11 cellular contexts compared by ENCODE assay signal in the genomic region with DNA sequence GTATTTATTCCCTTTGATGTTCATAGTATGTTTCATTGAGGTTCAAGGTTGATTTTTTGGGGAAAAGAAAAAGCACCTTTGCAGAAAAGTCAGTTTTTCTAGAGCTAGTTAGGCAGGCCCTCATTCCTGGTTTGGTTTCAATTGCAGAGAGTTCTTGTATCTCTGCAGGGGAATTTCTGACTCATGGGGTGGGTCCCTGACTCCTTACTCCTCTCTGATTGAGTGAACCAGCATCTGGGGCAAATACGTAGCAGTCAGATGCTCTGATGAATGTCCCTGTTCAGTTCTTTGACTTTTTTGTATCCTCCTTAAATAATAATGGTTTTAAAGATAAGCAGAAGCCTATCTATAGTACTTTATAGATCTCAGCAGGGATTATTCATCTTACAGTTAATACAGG. TPM values are rescaled to one million over a fixed set of nuclear protein-coding genes. Genes with fewer than 3 reads are reported as not detected.
DNase-seq lines count a peak whose midpoint lies in the region; ATAC-seq, FAIRE-seq and TF ChIP-seq lines count a peak whose summit lies in the region.
"Had no signal": no experiment of that assay in that cellular context is flagged by ENCODE, and none has a peak within 500 bp of the region (broad histone marks: within the 10 kb centered on the region; RNA-seq: fewer than 3 reads in every experiment).

No MANE protein-coding gene starts in this region.

- TF ChIP-seq POLR2A in GM12892 (IDR thresholded peaks at IDR 0.05; ENCODE audit: low read depth, low read length), result no peak

- no peaks in the 10 kb centered on the region for H3K27me3 Mint-ChIP-seq in stimulated activated naive B cell treated with anti-CD40 and anti-IgM and Interleukin-4, amounts not matched to agents 10 μg/mL and 1 μg/mL and 100 μg/mL, for 72 hours
- H3K27me3 Mint-ChIP-seq: activated B cell treated with CpG ODN at 0.5 μM for 24 hours had no signal

- H3K27ac Mint-ChIP-seq in stimulated activated naive B cell treated with anti-CD40 and anti-IgM and Interleukin-4, amounts not matched to agents 10 μg/mL and 1 μg/mL and 100 μg/mL, for 72 hours, result no peak overlapping the region
- H3K27ac Mint-ChIP-seq: activated B cell treated with CpG ODN at 0.5 μM for 24 hours had no signal

- peaks cover 0 to 9% of the 10 kb centered on the region in 2 donors for H3K4me1 Mint-ChIP-seq in stimulated activated naive B cell treated with anti-CD40 and anti-IgM and Interleukin-4, amounts not matched to agents 10 μg/mL and 1 μg/mL and 100 μg/mL, for 72 hours
- H3K4me1 Mint-ChIP-seq: activated B cell treated with CpG ODN at 0.5 μM for 24 hours had no signal

- no peaks in the 10 kb centered on the region for H3K9me3 Mint-ChIP-seq in stimulated activated naive B cell treated with anti-CD40 and anti-IgM and Interleukin-4, amounts not matched to agents 10 μg/mL and 1 μg/mL and 100 μg/mL, for 72 hours
- H3K9me3 Mint-ChIP-seq: activated B cell treated with CpG ODN at 0.5 μM for 24 hours had no signal

- H3K36me3 Mint-ChIP-seq in stimulated activated naive B cell treated with anti-CD40 and anti-IgM and Interleukin-4, amounts not matched to agents 10 μg/mL and 1 μg/mL and 100 μg/mL, for 72 hours, result no peaks in the 10 kb centered on the region

- FAIRE-seq in GM12892 (lab: Jason Lieb, UNC), result no peak

- ATAC-seq in stimulated activated naive B cell treated with anti-CD40 and anti-IgM and Interleukin-4, amounts not matched to agents 10 μg/mL and 1 μg/mL and 100 μg/mL, for 72 hours (replicated peaks), result peak; percentile 52 to 86

- H3K4me3 Mint-ChIP-seq in stimulated activated naive B cell treated with anti-CD40 and anti-IgM and Interleukin-4, amounts not matched to agents 10 μg/mL and 1 μg/mL and 100 μg/mL, for 72 hours, result no peak overlapping the region
- H3K4me3 Mint-ChIP-seq: activated B cell treated with CpG ODN at 0.5 μM for 24 hours had no signal

- DNase-seq in activated CD8-positive, alpha-beta memory T cell treated with anti-CD3 and anti-CD28 coated beads, Interleukin-2, amount 50 U/mL, for 4 hours, result peak; percentile 33
- DNase-seq in activated CD8-positive, alpha-beta memory T cell treated with anti-CD3 and anti-CD28 coated beads, Interleukin-2, amount 50 U/mL, for 48 hours, result no peak
- peak; percentile 36 to 44 for DNase-seq in activated T-cell treated with anti-CD3 and anti-CD28 coated beads, Interleukin-2, amount 50 U/mL, for 48 hours
- DNase-seq in hepatic stellate cell (ENCODE audit: low spot score), result peak; percentile 74
- DNase-seq in stimulated activated naive B cell treated with anti-CD40 and anti-IgM and Interleukin-4, amounts not matched to agents 10 μg/mL and 1 μg/mL and 100 μg/mL, for 72 hours, result no peak
- DNase-seq in GM12892 (ENCODE audit: insufficient read length), result no peak
- no peak for DNase-seq in activated effector memory CD4-positive, alpha-beta T cell treated with Interleukin-2 at 50 U/mL for 16 hours
- no peak for DNase-seq in SKM-1 treated with dmso at 0.1 percent for 144 hours (lab: John Stamatoyannopoulos, UW; ENCODE audit: unreplicated experiment)
- DNase-seq: activated B cell treated with CpG ODN at 0.5 μM for 24 hours, BE2C, occipital lobe had no signal

RNA-seq across cellular contexts. Expression of a gene that starts 7.7 kb away (rescaled TPM):
- 0.32 TPM for polyA plus RNA-seq in GM12892 (2012; ENCODE audit: missing spikeins)

RNA-seq across cellular contexts. Expression of a gene that starts 44.6 kb away (rescaled TPM):
- 0.55 TPM for polyA plus RNA-seq in GM12892 (2012; ENCODE audit: missing spikeins)

Comparison
In these comparisons a context has a peak if more than half of its experiments do, and no peak if none do; other contexts are left out.
1. DNase-seq: peak in activated CD8-positive, alpha-beta memory T cell treated with anti-CD3 and anti-CD28 coated beads, Interleukin-2, amount 50 U/mL, for 4 hours (single experiment), activated T-cell treated with anti-CD3 and anti-CD28 coated beads, Interleukin-2, amount 50 U/mL, for 48 hours (2 of 2) and hepatic stellate cell (single experiment); none in activated CD8-positive, alpha-beta memory T cell treated with anti-CD3 and anti-CD28 coated beads, Interleukin-2, amount 50 U/mL, for 48 hours (single experiment), stimulated activated naive B cell treated with anti-CD40 and anti-IgM and Interleukin-4, amounts not matched to agents 10 μg/mL and 1 μg/mL and 100 μg/mL, for 72 hours (single experiment), GM12892 (single experiment), activated effector memory CD4-positive, alpha-beta T cell treated with Interleukin-2 at 50 U/mL for 16 hours (single experiment) and SKM-1 treated with dmso at 0.1 percent for 144 hours (single experiment).